ENCODE assay signal across 21 cellular contexts in the genomic region with DNA sequence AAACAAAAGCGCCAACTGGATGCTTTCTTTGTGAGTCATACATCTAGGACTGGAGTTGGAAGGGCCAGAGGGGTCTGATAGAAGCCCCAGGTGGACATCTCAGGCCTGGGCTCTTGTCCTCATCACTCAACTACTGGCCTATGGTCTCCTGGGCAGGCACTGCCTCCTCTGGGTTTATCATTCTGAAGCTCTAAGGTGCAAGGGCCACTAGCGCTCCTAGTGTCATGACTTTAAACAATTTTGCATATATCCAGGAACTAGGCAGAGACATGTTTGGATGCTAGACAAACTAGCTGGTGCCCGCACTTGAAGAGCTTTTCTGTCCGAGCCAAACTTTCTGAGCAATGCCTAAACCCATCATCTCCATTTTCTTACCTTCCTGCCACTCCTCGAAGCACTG.
"Had no signal": no experiment of that assay in that cellular context is flagged by ENCODE, and none has a peak within 500 bp of the region (broad histone marks: within the 10 kb centered on the region; RNA-seq: fewer than 3 reads in every experiment).

No MANE protein-coding gene starts in this region.

- H3K27ac Mint-ChIP-seq: immature natural killer cell; mesothelial cell of epicardium; naive thymus-derived CD8-positive, alpha-beta T cell had no signal

- DNase-seq: dermis blood vessel endothelial cell; dorsolateral prefrontal cortex; effector CD4-positive, alpha-beta T cell; effector memory CD4-positive, alpha-beta T cell; foreskin keratinocyte; heart left ventricle; hypothalamus; immature natural killer cell; left cardiac atrium; left lung; left ventricle myocardium superior; lower lobe of right lung; mesenchymal stem cell; mucosa of descending colon; naive B cell; naive thymus-derived CD8-positive, alpha-beta T cell had no signal

- H3K4me1 ChIP-seq: foreskin keratinocyte had no signal

- H3K4me3 Mint-ChIP-seq: immature natural killer cell; mesothelial cell of epicardium; naive B cell; naive thymus-derived CD8-positive, alpha-beta T cell had no signal

- H3K9me3 ChIP-seq: esophagus muscularis mucosa, gastroesophageal sphincter, heart left ventricle, left lung, lower lobe of right lung, mucosa of descending colon had no signal

- H3K4me2 ChIP-seq: hepatocyte had no signal

- H3K27me3 ChIP-seq: dorsolateral prefrontal cortex, esophagus muscularis mucosa, foreskin keratinocyte, gastroesophageal sphincter, heart left ventricle, hepatocyte, left lung had no signal

- H3K36me3 Mint-ChIP-seq: immature natural killer cell; mesothelial cell of epicardium; naive B cell; naive thymus-derived CD8-positive, alpha-beta T cell had no signal

- H3K9me3 Mint-ChIP-seq: immature natural killer cell; mesothelial cell of epicardium; naive thymus-derived CD8-positive, alpha-beta T cell had no signal

- H3K27ac ChIP-seq: coronary artery, dorsolateral prefrontal cortex, esophagus muscularis mucosa, foreskin keratinocyte, gastroesophageal sphincter, heart left ventricle, left lung, lower lobe of right lung had no signal

- H3K79me2 ChIP-seq: hepatocyte had no signal

- H2AFZ ChIP-seq: hepatocyte had no signal
